1 cellular context compared by ENCODE assay signal in the genomic region with DNA sequence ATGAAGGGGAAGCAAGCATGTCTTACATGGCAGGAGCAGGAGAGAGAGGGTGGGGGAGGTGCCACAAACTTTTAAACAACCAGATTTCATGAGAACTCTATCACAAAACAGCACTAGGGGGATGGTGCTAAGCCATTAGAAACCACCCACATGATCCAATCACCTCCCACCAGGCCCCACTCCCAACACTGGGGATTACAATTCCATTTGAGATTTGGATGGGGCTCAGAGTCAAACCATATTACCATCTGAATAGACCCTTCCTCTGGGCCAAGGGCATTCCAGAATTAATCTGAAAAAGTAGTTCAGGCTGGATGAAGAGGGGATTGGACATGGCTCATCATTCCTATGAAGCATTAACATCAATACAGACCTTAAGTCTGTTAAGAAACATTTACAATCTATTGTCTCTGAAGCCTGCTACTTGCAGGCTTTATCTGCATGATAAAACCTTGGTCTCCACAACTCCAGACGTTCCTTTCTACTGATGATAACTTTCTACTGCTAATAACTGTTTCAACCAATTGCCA.
TF ChIP-seq lines count a peak whose summit lies in the region.

No MANE protein-coding gene starts in this region.

TF ChIP-seq in GM23338, 12 proteins besides CTCF, POLR2A, EP300 and RAD21 (continued from another document):
- TF ChIP-seq, protein P1, sequence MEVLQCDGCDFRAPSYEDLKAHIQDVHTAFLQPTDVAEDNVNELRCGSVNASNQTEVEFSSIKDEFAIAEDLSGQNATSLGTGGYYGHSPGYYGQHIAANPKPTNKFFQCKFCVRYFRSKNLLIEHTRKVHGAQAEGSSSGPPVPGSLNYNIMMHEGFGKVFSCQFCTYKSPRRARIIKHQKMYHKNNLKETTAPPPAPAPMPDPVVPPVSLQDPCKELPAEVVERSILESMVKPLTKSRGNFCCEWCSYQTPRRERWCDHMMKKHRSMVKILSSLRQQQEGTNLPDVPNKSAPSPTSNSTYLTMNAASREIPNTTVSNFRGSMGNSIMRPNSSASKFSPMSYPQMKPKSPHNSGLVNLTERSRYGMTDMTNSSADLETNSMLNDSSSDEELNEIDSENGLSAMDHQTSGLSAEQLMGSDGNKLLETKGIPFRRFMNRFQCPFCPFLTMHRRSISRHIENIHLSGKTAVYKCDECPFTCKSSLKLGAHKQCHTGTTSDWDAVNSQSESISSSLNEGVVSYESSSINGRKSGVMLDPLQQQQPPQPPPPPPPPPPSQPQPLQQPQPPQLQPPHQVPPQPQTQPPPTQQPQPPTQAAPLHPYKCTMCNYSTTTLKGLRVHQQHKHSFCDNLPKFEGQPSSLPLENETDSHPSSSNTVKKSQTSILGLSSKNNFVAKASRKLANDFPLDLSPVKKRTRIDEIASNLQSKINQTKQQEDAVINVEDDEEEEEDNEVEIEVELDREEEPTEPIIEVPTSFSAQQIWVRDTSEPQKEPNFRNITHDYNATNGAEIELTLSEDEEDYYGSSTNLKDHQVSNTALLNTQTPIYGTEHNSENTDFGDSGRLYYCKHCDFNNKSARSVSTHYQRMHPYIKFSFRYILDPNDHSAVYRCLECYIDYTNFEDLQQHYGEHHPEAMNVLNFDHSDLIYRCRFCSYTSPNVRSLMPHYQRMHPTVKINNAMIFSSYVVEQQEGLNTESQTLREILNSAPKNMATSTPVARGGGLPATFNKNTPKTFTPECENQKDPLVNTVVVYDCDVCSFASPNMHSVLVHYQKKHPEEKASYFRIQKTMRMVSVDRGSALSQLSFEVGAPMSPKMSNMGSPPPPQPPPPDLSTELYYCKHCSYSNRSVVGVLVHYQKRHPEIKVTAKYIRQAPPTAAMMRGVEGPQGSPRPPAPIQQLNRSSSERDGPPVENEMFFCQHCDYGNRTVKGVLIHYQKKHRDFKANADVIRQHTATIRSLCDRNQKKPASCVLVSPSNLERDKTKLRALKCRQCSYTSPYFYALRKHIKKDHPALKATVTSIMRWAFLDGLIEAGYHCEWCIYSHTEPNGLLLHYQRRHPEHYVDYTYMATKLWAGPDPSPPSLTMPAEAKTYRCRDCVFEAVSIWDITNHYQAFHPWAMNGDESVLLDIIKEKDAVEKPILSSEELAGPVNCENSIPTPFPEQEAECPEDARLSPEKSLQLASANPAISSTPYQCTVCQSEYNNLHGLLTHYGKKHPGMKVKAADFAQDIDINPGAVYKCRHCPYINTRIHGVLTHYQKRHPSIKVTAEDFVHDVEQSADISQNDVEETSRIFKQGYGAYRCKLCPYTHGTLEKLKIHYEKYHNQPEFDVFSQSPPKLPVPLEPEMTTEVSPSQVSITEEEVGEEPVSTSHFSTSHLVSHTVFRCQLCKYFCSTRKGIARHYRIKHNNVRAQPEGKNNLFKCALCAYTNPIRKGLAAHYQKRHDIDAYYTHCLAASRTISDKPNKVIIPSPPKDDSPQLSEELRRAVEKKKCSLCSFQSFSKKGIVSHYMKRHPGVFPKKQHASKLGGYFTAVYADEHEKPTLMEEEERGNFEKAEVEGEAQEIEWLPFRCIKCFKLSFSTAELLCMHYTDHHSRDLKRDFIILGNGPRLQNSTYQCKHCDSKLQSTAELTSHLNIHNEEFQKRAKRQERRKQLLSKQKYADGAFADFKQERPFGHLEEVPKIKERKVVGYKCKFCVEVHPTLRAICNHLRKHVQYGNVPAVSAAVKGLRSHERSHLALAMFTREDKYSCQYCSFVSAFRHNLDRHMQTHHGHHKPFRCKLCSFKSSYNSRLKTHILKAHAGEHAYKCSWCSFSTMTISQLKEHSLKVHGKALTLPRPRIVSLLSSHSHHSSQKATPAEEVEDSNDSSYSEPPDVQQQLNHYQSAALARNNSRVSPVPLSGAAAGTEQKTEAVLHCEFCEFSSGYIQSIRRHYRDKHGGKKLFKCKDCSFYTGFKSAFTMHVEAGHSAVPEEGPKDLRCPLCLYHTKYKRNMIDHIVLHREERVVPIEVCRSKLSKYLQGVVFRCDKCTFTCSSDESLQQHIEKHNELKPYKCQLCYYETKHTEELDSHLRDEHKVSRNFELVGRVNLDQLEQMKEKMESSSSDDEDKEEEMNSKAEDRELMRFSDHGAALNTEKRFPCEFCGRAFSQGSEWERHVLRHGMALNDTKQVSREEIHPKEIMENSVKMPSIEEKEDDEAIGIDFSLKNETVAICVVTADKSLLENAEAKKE (CRISPR knock-in tag; IDR thresholded peaks at IDR 0.05), result 0 out of 2 replicates have a peak, but pooled peaks have one; percentile 1
